11 cellular contexts compared by ENCODE assay signal in the genomic region with DNA sequence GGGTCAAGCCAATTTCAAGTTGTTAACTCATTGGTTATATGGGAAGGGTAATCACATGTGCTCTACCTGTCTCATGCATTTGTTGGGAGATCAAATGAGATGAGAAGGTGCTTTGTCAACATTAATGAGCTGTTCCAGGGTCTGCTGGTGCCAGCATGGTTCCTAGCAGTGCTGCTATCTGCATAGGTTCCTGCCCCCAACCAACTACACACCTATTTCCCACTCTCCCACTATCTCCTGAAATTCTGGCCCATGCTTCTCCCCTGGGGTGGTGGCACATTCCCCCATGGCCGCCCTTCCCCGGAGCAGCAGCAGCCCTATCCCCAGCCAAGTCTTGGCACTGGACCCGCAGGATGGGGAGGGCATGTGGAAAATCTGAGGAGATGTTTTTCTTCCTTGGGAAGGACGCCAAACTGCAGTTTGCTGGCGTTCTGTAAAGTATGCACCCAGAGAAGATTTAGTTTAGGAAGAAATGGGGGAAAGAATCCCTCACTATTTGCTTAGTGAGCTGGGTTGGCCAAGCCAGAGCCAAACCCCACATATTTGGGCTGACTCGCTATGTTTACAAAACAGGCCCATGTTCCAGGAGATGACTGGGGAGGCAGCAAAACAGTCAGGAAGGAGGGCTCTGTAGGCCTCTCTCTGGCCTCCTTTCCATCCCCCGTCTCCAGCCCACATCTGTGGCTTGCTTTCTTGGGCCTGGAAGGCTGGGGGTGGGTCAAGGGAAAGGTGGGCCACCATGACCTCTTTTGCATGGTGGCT. TPM values are rescaled to one million over a fixed set of nuclear protein-coding genes. Genes with fewer than 3 reads are reported as not detected.
DNase-seq lines count a peak whose midpoint lies in the region; ATAC-seq, FAIRE-seq and TF ChIP-seq lines count a peak whose summit lies in the region.
"Had no signal": no experiment of that assay in that cellular context is flagged by ENCODE, and none has a peak within 500 bp of the region (broad histone marks: within the 10 kb centered on the region; RNA-seq: fewer than 3 reads in every experiment).

No MANE protein-coding gene starts in this region.

- TF ChIP-seq CTCF in astrocyte of the spinal cord (IDR thresholded peaks at IDR 0.05; ENCODE audit: low read depth, low read length), result no peak
- TF ChIP-seq CTCF in hepatocyte (IDR thresholded peaks at IDR 0.05; ENCODE audit: poor library complexity), result no peak
- TF ChIP-seq CTCF in D721Med (IDR thresholded peaks at IDR 0.05; ENCODE audit: insufficient read depth, missing control alignments), result no peak

- H3K4me3 ChIP-seq in astrocyte of the spinal cord (ENCODE audit: low read depth, low read length) (no peak overlapping the region), hepatocyte (no peak overlapping the region), skeletal muscle cell (ENCODE audit: low read depth, low read length) (no peak overlapping the region)

- H3K9me2 ChIP-seq in hepatocyte (replicated peaks; ENCODE audit: insufficient read depth), result no peaks in the 10 kb centered on the region

- H4K20me1 ChIP-seq in hepatocyte (ENCODE audit: insufficient read depth, poor library complexity, severe bottlenecking), result no peaks in the 10 kb centered on the region

- no peak for ATAC-seq in HG03135 (IDR thresholded peaks at IDR 0.05; ENCODE audit: unreplicated experiment)
- no peak for ATAC-seq in HG02571 (IDR thresholded peaks at IDR 0.05; ENCODE audit: unreplicated experiment)
- no peak for ATAC-seq in GM21717 (IDR thresholded peaks at IDR 0.05; ENCODE audit: unreplicated experiment)

- DNase-seq in GM04504 (ENCODE audit: low read depth), result peak; percentile 82
- DNase-seq in astrocyte of the spinal cord (ENCODE audit: low read depth, low spot score), result peak; percentile 90
- peak; percentile 58 for DNase-seq in hepatocyte (ENCODE audit: low spot score)
- peak; percentile 90 for DNase-seq in skeletal muscle cell (ENCODE audit: low read depth)
- DNase-seq in D721Med (ENCODE audit: insufficient read length, low spot score), result no peak
- DNase-seq: nephron progenitor cell had no signal

- no peak for FAIRE-seq in D721Med (lab: Jason Lieb, UNC)
- FAIRE-seq: H1 had no signal

- 51% methylated on average over 7 of the region's 7 CpGs for WGBS in hepatocyte (ENCODE audit: low lambda C conversion rate, missing lambda C conversion rate)

- H2AFZ ChIP-seq in hepatocyte, result no peak overlapping the region

- H3K27ac ChIP-seq in hepatocyte, result peak overlapping the region; percentile 91

- in situ Hi-C loops in astrocyte of the spinal cord (cut with HindIII; ENCODE audit: low sequenced_read_pairs), result no loop called here

- peak overlapping the region; percentile 60 for H3K4me2 ChIP-seq in hepatocyte

- H3K4me1 ChIP-seq in hepatocyte (ENCODE audit: insufficient read depth), result peaks cover 58% of the 10 kb centered on the region

- H3K79me2 ChIP-seq in hepatocyte, result no peaks in the 10 kb centered on the region

- no peaks in the 10 kb centered on the region for H3K36me3 ChIP-seq in hepatocyte (replicated peaks; ENCODE audit: insufficient read depth, low read depth)

- H3K27me3 ChIP-seq in hepatocyte, result no peaks in the 10 kb centered on the region

- no peaks in the 10 kb centered on the region for H3K9me3 ChIP-seq in hepatocyte (ENCODE audit: low read depth)

RNA-seq across cellular contexts. Expression of gene PPP1R3C, which starts 42.5 kb away (rescaled TPM):
- 45.0 and 65.7 TPM in 2 replicates for total RNA-seq in hepatocyte
- 9.6 and 20.2 TPM in 2 replicates for polyA plus RNA-seq in hepatocyte
- total RNA-seq: T-helper 2 cell treated with Interferon-gamma antibody and Interleukin-4, amounts not matched to agents 100 ng/mL and 5 ng/mL, for 36 hours had no signal
